Comparison of ENCODE assay signal across 19 cellular contexts in genomic region chr7:116223598-116223997, GRCh38. TPM values are rescaled to one million over a fixed set of nuclear protein-coding genes. Genes with fewer than 3 reads are reported as not detected.
DNase-seq lines count a peak whose midpoint lies in the region; ATAC-seq, FAIRE-seq and TF ChIP-seq lines count a peak whose summit lies in the region.
"Had no signal": no experiment of that assay in that cellular context is flagged by ENCODE, and none has a peak within 500 bp of the region (broad histone marks: within the 10 kb centered on the region; RNA-seq: fewer than 3 reads in every experiment).

No MANE protein-coding gene starts in this region.

- intact Hi-C loops in CD4-positive, alpha-beta T cell (cut with DNase I, micrococcal nuclease) = loop anchor here in 1 of 2 experiments (10.0 kb wide), 1 partner anchor 641 kb away; the partner anchor contains the start of gene CAPZA2
- intact Hi-C loops in GM12878 (cut with micrococcal nuclease; ENCODE audit: unreplicated experiment) (no loop called here), stomach (cut with DNase I; ENCODE audit: low total_unique reads) (no loop called here), mucosa of descending colon (cut with DNase I, micrococcal nuclease) (no loop called here)

- FAIRE-seq in GM12878 (lab: Jason Lieb, UNC) = no peak
- FAIRE-seq: astrocyte had no signal

- H3K79me2 ChIP-seq in GM12878 (ENCODE audit: control insufficient read depth, insufficient read depth, low read length) = peaks cover 94% of the 10 kb centered on the region

- no peaks in the 10 kb centered on the region for H3K9me3 Mint-ChIP-seq in CD4-positive, alpha-beta T cell
- H3K9me3 Mint-ChIP-seq: activated CD4-positive, alpha-beta memory T cell treated with anti-CD3 and anti-CD28 coated beads for 36 hours; activated T-helper 2 cell treated with anti-CD3 and anti-CD28 coated beads, Interferon-gamma antibody, Interleukin-2, Interleukin-4, amounts not matched to agents 10 μg/mL and 5 μg/mL and 100 μg/mL, durations not matched to agents 14 hours and 24 hours and 36 hours; GM23338; nephron progenitor cell had no signal

- no peak for DNase-seq in CD4-positive, alpha-beta T cell
- DNase-seq in GM12878 (ENCODE audit: low read depth, low spot score) (no peak), stomach (no peak), mucosa of descending colon (no peak)
- DNase-seq: activated CD4-positive, alpha-beta memory T cell treated with anti-CD3 and anti-CD28 coated beads for 36 hours; cortex of kidney; DND-41; NCI-H526 treated with DMSO at 0.1 percent for 48 hours; nephron progenitor cell; PC-9; substantia nigra had no signal

- in situ Hi-C loops in GM12878 (cut with MboI) = no loop called here

- SMC1A ChIA-PET in GM12878 (lab: Charles Lee; ENCODE audit: uncharacterized antibody, unreplicated experiment) = interaction anchor here (0.6 to 3.9 kb wide), 4 partner anchors 10 to 848 kb away, joined by 3 to 22 read pairs (median 13); partner anchors contain the start of gene TES

- TF ChIP-seq POLR2A in GM12878 (IDR thresholded peaks at IDR 0.05; ENCODE audit: low read depth, low read length) (no peak), stomach (IDR thresholded peaks at IDR 0.05) (no peak)

- CTCF ChIA-PET in CD4-positive, alpha-beta T cell (lab: Charles Lee) = interaction anchor here (1.1 kb wide), 1 partner anchor 12 kb away, joined by 3 read pairs; no protein-coding TSS in a partner anchor
- CTCF ChIA-PET in GM12878 (lab: Yijun Ruan, JAX) = interaction anchor here (0.9 to 4.8 kb wide), 6 partner anchors 7 to 367 kb away, joined by 3 to 22 read pairs (median 5); partner anchors contain the start of gene TES

- POLR2A ChIA-PET in CD4-positive, alpha-beta T cell (lab: Charles Lee) = interaction anchor here (0.6 to 4.1 kb wide), 2 partner anchors 13 to 15 kb away, joined by 3 to 24 read pairs; partner anchors contain the start of gene TES
- POLR2A ChIA-PET in GM12878 (lab: Charles Lee) = interaction anchor here (1.2 to 3.2 kb wide), 2 partner anchors 11 to 13 kb away, joined by 3 to 23 read pairs; partner anchors contain the start of gene TES

- no peak for TF ChIP-seq CTCF in CD4-positive, alpha-beta T cell (IDR thresholded peaks at IDR 0.05)
- TF ChIP-seq CTCF in GM12878 (IDR thresholded peaks at IDR 0.05 in 2 of 3, conservative IDR thresholded peaks at IDR 0.05 in 1 of 3; ENCODE audit: control insufficient read depth in 2 of 3, extremely low read depth in 1 of 3, insufficient read depth in 1 of 3, low read depth in 3 of 3, low read length in 3 of 3) (no peak), stomach (IDR thresholded peaks at IDR 0.05) (no peak), mucosa of descending colon (IDR thresholded peaks at IDR 0.05) (no peak)

- H3K36me3 ChIP-seq in GM12878 (ENCODE audit: control insufficient read depth in 2 of 2, insufficient read depth in 2 of 2, low read length in 1 of 2) = no peaks in the 10 kb centered on the region
- no peaks in the 10 kb centered on the region for H3K36me3 ChIP-seq in rectal smooth muscle tissue (ENCODE audit: control insufficient read depth, insufficient read depth, low read length)
- no peaks in the 10 kb centered on the region for H3K36me3 ChIP-seq in stomach
- no peaks in the 10 kb centered on the region for H3K36me3 ChIP-seq in mucosa of descending colon (ENCODE audit: low read depth)
- H3K36me3 ChIP-seq: BLaER1 had no signal

- H3K4me3 ChIP-seq in GM12878 (peak overlapping the region; percentile 16; the same call in 1 of the 2 replicates), rectal smooth muscle tissue (ENCODE audit: low read length) (peak overlapping the region; percentile 16), stomach (no peak overlapping the region), mucosa of descending colon (no peak overlapping the region)
- H3K4me3 ChIP-seq: BLaER1, GM23338, lung, PC-9 had no signal

- RAD21 ChIA-PET in GM12878 (lab: Charles Lee; ENCODE audit: unreplicated experiment) = interaction anchor here (4.0 kb wide), 1 partner anchor 12 kb away, joined by 13 read pairs; no protein-coding TSS in a partner anchor

- H3K9ac ChIP-seq in GM12878 (ENCODE audit: control insufficient read depth, insufficient read depth, low read length) (no peak overlapping the region), rectal smooth muscle tissue (ENCODE audit: low read length) (no peak overlapping the region)
- H3K9ac ChIP-seq: BLaER1 had no signal

- no peaks in the 10 kb centered on the region for H3K27me3 Mint-ChIP-seq in CD4-positive, alpha-beta T cell
- H3K27me3 Mint-ChIP-seq: activated CD4-positive, alpha-beta memory T cell treated with anti-CD3 and anti-CD28 coated beads for 36 hours had no signal

- no peak for TF ChIP-seq RAD21 in GM12878 (IDR thresholded peaks at IDR 0.05; ENCODE audit: insufficient read depth, low read depth, low read length)

- peaks cover 27% of the 10 kb centered on the region for H3K36me3 Mint-ChIP-seq in CD4-positive, alpha-beta T cell (ENCODE audit: low read depth)
- H3K36me3 Mint-ChIP-seq: activated CD4-positive, alpha-beta memory T cell treated with anti-CD3 and anti-CD28 coated beads for 36 hours had no signal

- H2AFZ ChIP-seq in GM12878 (ENCODE audit: control insufficient read depth, low read depth, low read length) = no peak overlapping the region
- H2AFZ ChIP-seq: GM23338, PC-9 had no signal

- H3K4me2 ChIP-seq in GM12878 (ENCODE audit: control insufficient read depth, insufficient read depth) = peak overlapping the region; percentile 43
- H3K4me2 ChIP-seq: BLaER1, GM23338, PC-9 had no signal

- no peaks in the 10 kb centered on the region for H3K27me3 ChIP-seq in CD4-positive, alpha-beta T cell (ENCODE audit: control insufficient read depth, insufficient read depth, low read length)
- H3K27me3 ChIP-seq in GM12878 (replicated peaks in 1 of 2; ENCODE audit: control insufficient read depth in 2 of 2, insufficient read depth in 2 of 2, low read length in 1 of 2) (no peaks in the 10 kb centered on the region), rectal smooth muscle tissue (ENCODE audit: control insufficient read depth, insufficient read depth, low read length) (no peaks in the 10 kb centered on the region), stomach (no peaks in the 10 kb centered on the region)
- H3K27me3 ChIP-seq: BLaER1 had no signal

- peak overlapping the region; percentile 73 for H3K27ac Mint-ChIP-seq in CD4-positive, alpha-beta T cell
- H3K27ac Mint-ChIP-seq: activated T-helper 2 cell treated with anti-CD3 and anti-CD28 coated beads, Interferon-gamma antibody, Interleukin-2, Interleukin-4, amounts not matched to agents 10 μg/mL and 5 μg/mL and 100 μg/mL, durations not matched to agents 14 hours and 24 hours and 36 hours; GM23338; nephron progenitor cell had no signal

- H3K27ac ChIP-seq in CD4-positive, alpha-beta T cell (ENCODE audit: low read depth, low read length) = no peak overlapping the region
- H3K27ac ChIP-seq in GM12878 (ENCODE audit: control insufficient read depth, insufficient read depth) = peak overlapping the region; percentile 24; the same call in 1 of the 2 replicates
- peak overlapping the region; percentile 81 for H3K27ac ChIP-seq in rectal smooth muscle tissue (ENCODE audit: low read depth, low read length)
- peak overlapping the region in 2 of 5 donors; percentile 13 to 29 for H3K27ac ChIP-seq in stomach
- H3K27ac ChIP-seq: BLaER1, PC-9 had no signal

- no peak for ATAC-seq in CD4-positive, alpha-beta T cell (ENCODE audit: poor library complexity)
- ATAC-seq in HG03432 (IDR thresholded peaks at IDR 0.05; ENCODE audit: unreplicated experiment) (peak; percentile 9), GM12878 (peak; percentile 27), HG03521 (IDR thresholded peaks at IDR 0.05; ENCODE audit: unreplicated experiment) (no peak), mucosa of descending colon (no peak)
- ATAC-seq: GM23338 had no signal

- TSS peak; percentile 9 for BruUV-seq in GM12878 (replicated peaks; lab: Mats Ljungman, UMichigan)

- peak overlapping the region; percentile 49 for H3K4me3 Mint-ChIP-seq in CD4-positive, alpha-beta T cell
- H3K4me3 Mint-ChIP-seq: GM23338, nephron progenitor cell had no signal

- H3K9me3 ChIP-seq in CD4-positive, alpha-beta T cell (ENCODE audit: control insufficient read depth, low read length) = no peaks in the 10 kb centered on the region
- H3K9me3 ChIP-seq in GM12878 (replicated peaks; ENCODE audit: control insufficient read depth, insufficient read depth, low read length) = no peaks in the 10 kb centered on the region
- no peaks in the 10 kb centered on the region for H3K9me3 ChIP-seq in stomach
- H3K9me3 ChIP-seq in mucosa of descending colon = no peaks in the 10 kb centered on the region
- H3K9me3 ChIP-seq: BLaER1 had no signal

- no peaks in the 10 kb centered on the region for H4K20me1 ChIP-seq in GM12878 (ENCODE audit: control insufficient read depth, insufficient read depth)
- H4K20me1 ChIP-seq: BLaER1 had no signal

- WGBS in GM12878 (ENCODE audit: insufficient coverage, insufficient replicate concordance, low lambda C conversion rate, missing lambda C conversion rate) = 75% methylated on average over 1 of the region's 1 CpG
- WGBS in stomach, 5 donors = 82 to 100% (median 97%) methylated on average over 1 of the region's 1 CpG

- peaks cover 92% of the 10 kb centered on the region for H3K4me1 Mint-ChIP-seq in CD4-positive, alpha-beta T cell (ENCODE audit: low read depth)

- TF ChIP-seq EP300 in GM12878 (IDR thresholded peaks at IDR 0.05; ENCODE audit: borderline replicate concordance in 1 of 2, control insufficient read depth in 1 of 2, low read depth in 2 of 2, low read length in 2 of 2) (no peak), stomach (IDR thresholded peaks at IDR 0.05) (no peak)

- H3K4me1 ChIP-seq in GM12878 (ENCODE audit: control insufficient read depth, insufficient read depth, low read length) = peaks cover 22% of the 10 kb centered on the region
- H3K4me1 ChIP-seq in rectal smooth muscle tissue (ENCODE audit: control insufficient read depth, insufficient read depth, low read length) = peaks cover 40% of the 10 kb centered on the region
- H3K4me1 ChIP-seq in stomach = peaks cover 10 to 93% (median 52%) of the 10 kb centered on the region in 4 donors
- H3K4me1 ChIP-seq in mucosa of descending colon (ENCODE audit: low read depth) = peaks cover 11% of the 10 kb centered on the region
- H3K4me1 ChIP-seq: BLaER1 had no signal

RNA-seq across cellular contexts. Expression of gene TES, which starts 13.3 kb away (rescaled TPM):
- total RNA-seq in CD4-positive, alpha-beta T cell = 100 to 1,000 TPM; 114 to 120 TPM
- 23.9 and 26.5 TPM in 2 replicates for total RNA-seq in GM12878 (2013; cell fraction: nucleolus; rRNA removed)
- total RNA-seq in GM12878 (2014; rRNA removed) = 66.4 and 73.2 TPM in 2 replicates
- 59.7 and 59.8 TPM in 2 replicates for total RNA-seq in GM12878 (2014; rRNA removed; fragmentation: Illumina TruSeq; extraction: Trizol)
- 48.5 and 58.7 TPM in 2 replicates for total RNA-seq in GM12878 (2021)
- 36.0 TPM for polyA plus RNA-seq in GM12878 (2011; ENCODE audit: low read depth)
- polyA plus RNA-seq in GM12878 (2011; rRNA removed) = 54.3 and 70.1 TPM in 2 replicates
- 33.3 and 36.5 TPM in 2 replicates for polyA plus RNA-seq in GM12878 (2011; cell fraction: cytosol; rRNA removed)
- polyA plus RNA-seq in GM12878 (2011; cell fraction: nucleus; rRNA removed) = 28.9 and 71.6 TPM in 2 replicates
- 40.6 and 44.6 TPM in 2 replicates for polyA plus RNA-seq in GM12878 (2012)
- 63.4 and 77.1 TPM in 2 replicates for polyA plus RNA-seq in GM12878 (2014; fragmentation: Illumina TruSeq; extraction: Trizol)
- polyA plus RNA-seq in GM12878 (2014; fragmentation: Nextera tagmentation; extraction: Ambion mirVana) = 10 to 100 TPM; 31.2 to 41.7 TPM
- 49.5 and 50.9 TPM in 2 replicates for polyA plus RNA-seq in GM12878 (2014; rRNA removed)
- 10 to 100 TPM; 70.6 to 77.5 TPM for polyA plus RNA-seq in GM12878 (2016; fragmentation: Nextera tagmentation; extraction: Ambion mirVana)
- polyA minus RNA-seq in GM12878 (2011; rRNA and poly(A)+ RNA removed) = 36.1 and 40.0 TPM in 2 replicates
- polyA minus RNA-seq in GM12878 (2011; cell fraction: cytosol; rRNA and poly(A)+ RNA removed) = 12.0 and 17.5 TPM in 2 replicates
- polyA minus RNA-seq in GM12878 (2011; cell fraction: nucleus; rRNA and poly(A)+ RNA removed) = 11.0 and 28.4 TPM in 2 replicates
- 100 to 1,000 TPM in 4 of 5 donors, 10 to 100 TPM in 1; 78.8 to 191 (median 155) TPM for total RNA-seq in stomach
- 10 to 100 TPM; 46.0 to 98.5 (median 52.3) TPM for polyA plus RNA-seq in stomach
- 100 to 1,000 TPM; 101 to 224 (median 106) TPM for total RNA-seq in mucosa of descending colon

Comparison
In these comparisons a context has a peak if more than half of its experiments do, and no peak if none do; other contexts are left out.
1. ATAC-seq: peak in HG03432 (single experiment) and GM12878 (single experiment); none in CD4-positive, alpha-beta T cell (single experiment), HG03521 (single experiment) and mucosa of descending colon (single experiment).
2. H3K4me3 ChIP-seq: peak in GM12878 (single experiment) and rectal smooth muscle tissue (single experiment); none in stomach (0 of 4) and mucosa of descending colon (single experiment).